In genomic region chr7:24476227-24476626, GRCh38 we compare ENCODE assay signal across 1 cellular context.
TF ChIP-seq lines count a peak whose summit lies in the region.

No MANE protein-coding gene starts in this region.

TF ChIP-seq in H1, 55 proteins besides CTCF, POLR2A, EP300 and RAD21 (continued from another document):
- TF ChIP-seq TAF1 (IDR thresholded peaks at IDR 0.05; ENCODE audit: low read depth, low read length), result no peak
- TF ChIP-seq HDAC2 (IDR thresholded peaks at IDR 0.05; ENCODE audit: borderline replicate concordance in 1 of 2, low read depth in 2 of 2, low read length in 2 of 2), result no peak
- no peak for TF ChIP-seq SP4 (IDR thresholded peaks at IDR 0.05; ENCODE audit: low read length)
